Comparison of ENCODE assay signal across 26 cellular contexts in the genomic region with DNA sequence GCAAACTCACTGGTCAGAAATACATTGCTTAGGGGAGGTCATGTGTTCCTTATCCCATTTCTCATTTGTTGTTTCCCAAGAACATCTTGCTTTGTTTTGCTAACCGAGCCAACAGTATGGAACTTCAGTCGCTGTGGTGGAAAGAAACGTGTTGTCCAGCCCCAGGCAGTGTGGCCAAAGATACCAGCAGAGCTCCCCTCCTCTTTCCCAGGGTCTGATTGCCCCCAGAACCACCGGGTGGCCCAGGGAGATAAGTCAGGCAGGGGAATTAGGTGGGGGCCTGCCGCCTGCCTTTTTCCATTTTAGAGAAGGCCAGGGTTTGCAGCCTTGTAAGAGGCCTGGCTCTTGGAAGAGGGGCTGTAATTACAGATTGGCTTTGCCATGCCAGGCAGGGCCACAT.
DNase-seq lines count a peak whose midpoint lies in the region; ATAC-seq, FAIRE-seq and TF ChIP-seq lines count a peak whose summit lies in the region.
"Had no signal": no experiment of that assay in that cellular context is flagged by ENCODE, and none has a peak within 500 bp of the region (broad histone marks: within the 10 kb centered on the region; RNA-seq: fewer than 3 reads in every experiment).

No MANE protein-coding gene starts in this region.

- H3K4me3 Mint-ChIP-seq in MCF 10A (ENCODE audit: unreplicated experiment) = no peak overlapping the region
- H3K4me3 Mint-ChIP-seq: activated CD8-positive, alpha-beta memory T cell treated with anti-CD3 and anti-CD28 coated beads, Interleukin-2, amount 10 ng/mL, durations not matched to agents 7 days and 5 days; activated naive CD8-positive, alpha-beta T cell; activated T-helper 17 cell treated with anti-CD3 and anti-CD28 coated beads, Interleukin-2, amount 50 U/mL, for 72 hours; mesothelial cell of epicardium; natural killer cell treated with Interleukin-12 subunit alpha and Interleukin-12 subunit beta and Interleukin-15 and Interleukin-18, amount 100 ng/mL, for 72 hours; T-cell had no signal

- no peaks in the 10 kb centered on the region for H3K4me1 ChIP-seq in breast epithelium
- peaks cover 16 to 51% of the 10 kb centered on the region in 2 donors for H3K4me1 ChIP-seq in ascending aorta

- FAIRE-seq in urothelium cell line (lab: Jason Lieb, UNC) (peak; percentile 92), D721Med (lab: Jason Lieb, UNC) (no peak)
- FAIRE-seq: endometrium, TTC549 had no signal

- no peak for TF ChIP-seq POLR2A in breast epithelium (IDR thresholded peaks at IDR 0.05)

- no peaks in the 10 kb centered on the region for H3K27me3 Mint-ChIP-seq in MCF 10A (ENCODE audit: insufficient read depth, unreplicated experiment)
- H3K27me3 Mint-ChIP-seq: activated CD8-positive, alpha-beta memory T cell treated with anti-CD3 and anti-CD28 coated beads, Interleukin-2, amount 10 ng/mL, durations not matched to agents 7 days and 5 days; activated naive CD8-positive, alpha-beta T cell; activated T-helper 17 cell treated with anti-CD3 and anti-CD28 coated beads, Interleukin-2, amount 50 U/mL, for 72 hours; natural killer cell treated with Interleukin-12 subunit alpha and Interleukin-12 subunit beta and Interleukin-15 and Interleukin-18, amount 100 ng/mL, for 72 hours; T-cell had no signal

- no peak for TF ChIP-seq CTCF in MCF 10A (IDR thresholded peaks at IDR 0.05; ENCODE audit: unreplicated experiment)
- no peak for TF ChIP-seq CTCF in breast epithelium (IDR thresholded peaks at IDR 0.05)
- no peak for TF ChIP-seq CTCF in ascending aorta (IDR thresholded peaks at IDR 0.05)
- no peak for TF ChIP-seq CTCF in D721Med (IDR thresholded peaks at IDR 0.05; ENCODE audit: insufficient read depth, missing control alignments)

- ATAC-seq in GM21528 (IDR thresholded peaks at IDR 0.05; ENCODE audit: low FRiP score, unreplicated experiment) = no peak
- ATAC-seq: activated CD8-positive, alpha-beta memory T cell treated with anti-CD3 and anti-CD28 coated beads, Interleukin-2, amount 10 ng/mL, durations not matched to agents 7 days and 5 days; activated T-helper 17 cell treated with anti-CD3 and anti-CD28 coated beads, Interleukin-2, amount 50 U/mL, for 72 hours; natural killer cell treated with Interleukin-12 subunit alpha and Interleukin-12 subunit beta and Interleukin-15 and Interleukin-18, amount 100 ng/mL, for 72 hours; PC-3; sciatic nerve; T-cell had no signal

- H3K27ac ChIP-seq in breast epithelium = peak overlapping the region in 1 of 2 donors; percentile 25
- H3K27ac ChIP-seq in ascending aorta = peak overlapping the region; percentile 82 to 91
- H3K27ac ChIP-seq: BLaER1 treated with 17β-estradiol and CSF1 and Interleukin-3, amounts not matched to agents 10 nM and 100 nM had no signal

- CTCF ChIA-PET in MCF 10A (lab: Yijun Ruan, JAX) = interaction anchor here (0.6 to 1.1 kb wide), 3 partner anchors 10 to 1018 kb away, joined by 3 read pairs; no protein-coding TSS in a partner anchor

- H3K4me3 ChIP-seq in breast epithelium = no peak overlapping the region
- no peak overlapping the region for H3K4me3 ChIP-seq in ascending aorta
- H3K4me3 ChIP-seq: BLaER1 treated with 17β-estradiol and CSF1 and Interleukin-3, amounts not matched to agents 10 nM and 100 nM had no signal

- DNase-seq in MCF 10A (ENCODE audit: unreplicated experiment) (no peak), breast epithelium (ENCODE audit: low spot score in 2 of 2) (no peak), ascending aorta (ENCODE audit: low spot score in 2 of 2) (no peak), fibroblast of gingiva (ENCODE audit: low read depth) (peak; percentile 6), urothelium cell line (ENCODE audit: low spot score) (no peak), D721Med (ENCODE audit: insufficient read length, low spot score) (no peak), occipital lobe (lab: John Stamatoyannopoulos, UW) (no peak)
- DNase-seq: activated CD4-positive, alpha-beta T cell treated with anti-CD3 and anti-CD28 coated beads for 48 hours; activated CD8-positive, alpha-beta memory T cell treated with anti-CD3 and anti-CD28 coated beads, Interleukin-2, amount 10 ng/mL, durations not matched to agents 7 days and 5 days; cortex of kidney; glutamatergic neuron; KBM-7; NCI-H146; NCI-H748 treated with DMSO at 0.1 percent for 48 hours; PC-3; SHP77; T-cell had no signal

- intact Hi-C loops in MCF 10A (cut with micrococcal nuclease) (no loop called here), breast epithelium (cut with DNase I; ENCODE audit: low total_unique reads) (no loop called here), ascending aorta (cut with DNase I) (no loop called here)

- peak overlapping the region; percentile 61 for H3K27ac Mint-ChIP-seq in MCF 10A (ENCODE audit: low read depth, unreplicated experiment)
- H3K27ac Mint-ChIP-seq: activated CD8-positive, alpha-beta memory T cell treated with anti-CD3 and anti-CD28 coated beads, Interleukin-2, amount 10 ng/mL, durations not matched to agents 7 days and 5 days; activated naive CD8-positive, alpha-beta T cell; mesothelial cell of epicardium; natural killer cell treated with Interleukin-12 subunit alpha and Interleukin-12 subunit beta and Interleukin-15 and Interleukin-18, amount 100 ng/mL, for 72 hours; T-cell had no signal

- no peaks in the 10 kb centered on the region for H3K36me3 ChIP-seq in breast epithelium
- H3K36me3 ChIP-seq in ascending aorta = no peaks in the 10 kb centered on the region
- H3K36me3 ChIP-seq: BLaER1 treated with 17β-estradiol and CSF1 and Interleukin-3, amounts not matched to agents 10 nM and 100 nM had no signal

- H3K9me3 Mint-ChIP-seq in MCF 10A (ENCODE audit: unreplicated experiment) = no peaks in the 10 kb centered on the region
- H3K9me3 Mint-ChIP-seq: activated T-helper 17 cell treated with anti-CD3 and anti-CD28 coated beads, Interleukin-2, amount 50 U/mL, for 72 hours; mesothelial cell of epicardium; natural killer cell treated with Interleukin-12 subunit alpha and Interleukin-12 subunit beta and Interleukin-15 and Interleukin-18, amount 100 ng/mL, for 72 hours; T-cell had no signal

- BruUV-seq in MCF 10A (replicated peaks; lab: Mats Ljungman, UMichigan) = no TSS peak

- H3K27me3 ChIP-seq in breast epithelium = no peaks in the 10 kb centered on the region
- H3K27me3 ChIP-seq in ascending aorta = no peaks in the 10 kb centered on the region

- POLR2A ChIA-PET in MCF 10A (lab: Yijun Ruan, JAX) = interaction anchor here (1.0 kb wide), 1 partner anchor 53 kb away, joined by 4 read pairs; no protein-coding TSS in a partner anchor

- H3K4me1 Mint-ChIP-seq in MCF 10A (ENCODE audit: insufficient read depth, unreplicated experiment) = peaks cover 7% of the 10 kb centered on the region
- H3K4me1 Mint-ChIP-seq: activated CD8-positive, alpha-beta memory T cell treated with anti-CD3 and anti-CD28 coated beads, Interleukin-2, amount 10 ng/mL, durations not matched to agents 7 days and 5 days; activated T-helper 17 cell treated with anti-CD3 and anti-CD28 coated beads, Interleukin-2, amount 50 U/mL, for 72 hours; mesothelial cell of epicardium had no signal

- H3K36me3 Mint-ChIP-seq in MCF 10A (ENCODE audit: insufficient read depth, unreplicated experiment) = peaks cover 45% of the 10 kb centered on the region
- H3K36me3 Mint-ChIP-seq: activated CD8-positive, alpha-beta memory T cell treated with anti-CD3 and anti-CD28 coated beads, Interleukin-2, amount 10 ng/mL, durations not matched to agents 7 days and 5 days; activated naive CD8-positive, alpha-beta T cell; mesothelial cell of epicardium; natural killer cell treated with Interleukin-12 subunit alpha and Interleukin-12 subunit beta and Interleukin-15 and Interleukin-18, amount 100 ng/mL, for 72 hours; T-cell had no signal

- H3K9me3 ChIP-seq in breast epithelium (no peaks in the 10 kb centered on the region), ascending aorta (no peaks in the 10 kb centered on the region)
- H3K9me3 ChIP-seq: BLaER1 treated with 17β-estradiol and CSF1 and Interleukin-3, amounts not matched to agents 10 nM and 100 nM had no signal
